Comparison of ENCODE assay signal across 24 cellular contexts in the genomic region with DNA sequence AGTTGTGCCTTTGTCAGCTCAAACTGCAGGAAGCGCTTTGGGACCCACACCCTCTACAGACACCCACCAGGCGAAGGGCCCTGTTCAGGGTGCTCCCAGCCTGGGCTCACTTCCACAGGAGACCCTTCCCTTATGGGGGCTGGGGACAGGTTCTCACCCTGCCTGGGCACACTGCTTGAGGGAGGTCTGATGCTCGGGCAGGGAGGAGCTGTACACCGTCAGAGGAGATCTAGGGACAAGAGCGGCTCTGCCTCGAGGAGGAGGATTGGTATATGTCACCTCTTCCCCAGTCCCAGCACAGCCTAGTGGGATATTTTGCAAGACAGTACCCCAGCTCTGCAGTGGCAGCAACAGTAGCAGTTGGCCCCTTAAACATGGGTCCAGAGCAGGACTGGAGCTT. TPM values are rescaled to one million over a fixed set of nuclear protein-coding genes. Genes with fewer than 3 reads are reported as not detected.
"Had no signal": no experiment of that assay in that cellular context is flagged by ENCODE, and none has a peak within 500 bp of the region (broad histone marks: within the 10 kb centered on the region; RNA-seq: fewer than 3 reads in every experiment).

No MANE protein-coding gene starts in this region.

- H3K9me3 ChIP-seq: colonic mucosa, right lobe of liver, vagina had no signal

- H3K4me3 ChIP-seq: colonic mucosa, heart left ventricle, mucosa of descending colon, psoas muscle, right lobe of liver, tibial artery, upper lobe of left lung, vagina had no signal

- DNase-seq: colonic mucosa; dermis blood vessel endothelial cell; erythroblast; heart left ventricle; hippocampal formation; kidney glomerular epithelial cell; mucosa of descending colon; natural killer cell; occipital lobe; psoas muscle; retina; right lobe of liver; stimulated activated CD4-positive, alpha-beta T cell treated with anti-CD3 and anti-CD28 coated beads, Interleukin-4, amount 100 ng/mL, for 1 hour; stimulated activated CD8-positive, alpha-beta memory T cell treated with anti-CD3 and anti-CD28 coated beads, Interleukin-4, amount 100 ng/mL, for 48 hours; tibial artery; upper lobe of left lung had no signal

- H3K4me3 Mint-ChIP-seq: natural killer cell; neural crest cell; stimulated activated memory B cell treated with anti-CD40 and anti-IgM and Interleukin-4, amounts not matched to agents 10 μg/mL and 1 μg/mL and 100 μg/mL, for 72 hours; stimulated activated naive CD8-positive, alpha-beta T cell treated with anti-CD3 and anti-CD28 coated beads, Interleukin-15, Interleukin-2, amounts not matched to agents 100 ng/mL and 50 ng/mL, for 24 hours had no signal

- ATAC-seq: heart left ventricle; mucosa of descending colon; psoas muscle; right lobe of liver; stimulated activated memory B cell treated with anti-CD40 and anti-IgM and Interleukin-4, amounts not matched to agents 10 μg/mL and 1 μg/mL and 100 μg/mL, for 72 hours had no signal

- H3K27ac Mint-ChIP-seq: natural killer cell; stimulated activated memory B cell treated with anti-CD40 and anti-IgM and Interleukin-4, amounts not matched to agents 10 μg/mL and 1 μg/mL and 100 μg/mL, for 72 hours; stimulated activated naive CD8-positive, alpha-beta T cell treated with anti-CD3 and anti-CD28 coated beads, Interleukin-15, Interleukin-2, amounts not matched to agents 100 ng/mL and 50 ng/mL, for 24 hours had no signal

- H3K4me1 ChIP-seq: colonic mucosa, heart left ventricle, psoas muscle, right lobe of liver, tibial artery, upper lobe of left lung, vagina had no signal

- H3K27me3 Mint-ChIP-seq: stimulated activated naive CD8-positive, alpha-beta T cell treated with anti-CD3 and anti-CD28 coated beads, Interleukin-15, Interleukin-2, amounts not matched to agents 100 ng/mL and 50 ng/mL, for 24 hours had no signal

- H3K27ac ChIP-seq: colonic mucosa, heart left ventricle, psoas muscle, right lobe of liver, tibial artery, upper lobe of left lung, vagina had no signal

- H3K4me1 Mint-ChIP-seq: neural crest cell; stimulated activated memory B cell treated with anti-CD40 and anti-IgM and Interleukin-4, amounts not matched to agents 10 μg/mL and 1 μg/mL and 100 μg/mL, for 72 hours had no signal

- H3K36me3 ChIP-seq: colonic mucosa, heart left ventricle, right lobe of liver, tibial artery, upper lobe of left lung, vagina had no signal

- H3K27me3 ChIP-seq: colonic mucosa, right lobe of liver, upper lobe of left lung, vagina had no signal

RNA-seq across cellular contexts. Expression of a gene that starts 26.9 kb away (rescaled TPM):
- total RNA-seq: colonic mucosa, dermis blood vessel endothelial cell, frontal cortex, glomerular endothelial cell, heart left ventricle, lower leg skin, mucosa of descending colon, natural killer cell, neural crest cell, occipital lobe, psoas muscle, right lobe of liver, temporal lobe, upper lobe of left lung, vagina had no signal
- polyA plus RNA-seq: heart left ventricle, psoas muscle had no signal
